In the genomic region with DNA sequence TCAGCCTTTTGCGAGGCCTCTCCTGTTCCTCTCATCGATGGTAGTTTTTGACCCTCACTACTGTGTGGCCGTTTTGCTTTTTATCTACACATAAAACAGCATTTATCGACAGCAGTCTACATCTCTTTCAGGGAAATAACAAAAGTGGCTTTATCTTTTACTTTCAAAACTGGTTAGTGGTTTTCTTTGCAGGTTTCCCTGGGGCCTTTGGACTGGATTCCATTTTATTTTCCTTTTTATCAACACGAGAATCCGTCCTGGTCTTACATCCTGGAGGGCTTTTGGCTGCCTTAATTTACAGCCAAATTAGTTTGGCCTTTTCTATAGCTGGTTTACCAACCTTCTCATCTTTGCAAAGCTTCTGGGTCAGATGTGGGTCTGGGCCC, we compare ENCODE assay signal across 9 cellular contexts. TPM values are rescaled to one million over a fixed set of nuclear protein-coding genes. Genes with fewer than 3 reads are reported as not detected.
DNase-seq lines count a peak whose midpoint lies in the region; ATAC-seq and TF ChIP-seq lines count a peak whose summit lies in the region.
"Had no signal": no experiment of that assay in that cellular context is flagged by ENCODE, and none has a peak within 500 bp of the region (broad histone marks: within the 10 kb centered on the region; RNA-seq: fewer than 3 reads in every experiment).

No MANE protein-coding gene starts in this region.

- ATAC-seq in natural killer cell = no peak
- ATAC-seq in HG03432 (IDR thresholded peaks at IDR 0.05; ENCODE audit: unreplicated experiment) = no peak
- no peak for ATAC-seq in GM21576 (IDR thresholded peaks at IDR 0.05; ENCODE audit: unreplicated experiment)

- peak overlapping the region; percentile 81 for H3K4me3 Mint-ChIP-seq in dendritic cell treated with granulocyte-macrophage colony-stimulating factor and Interleukin-4, amounts not matched to agents 40 ng/mL and 50 ng/mL, for 4 days
- H3K4me3 Mint-ChIP-seq in natural killer cell = peak overlapping the region; percentile 91

- peak overlapping the region; percentile 84; the same call in 1 of the 2 replicates for H2AFZ ChIP-seq in Karpas-422 (ENCODE audit: low read length)

- H3K27me3 ChIP-seq in Karpas-422 (ENCODE audit: low read length) = no peaks in the 10 kb centered on the region

- H3K4me1 ChIP-seq in Karpas-422 (ENCODE audit: low read length) = peaks cover 22% of the 10 kb centered on the region
- H3K4me1 ChIP-seq: SJSA1 had no signal

- H3K27ac Mint-ChIP-seq in dendritic cell treated with granulocyte-macrophage colony-stimulating factor and Interleukin-4, amounts not matched to agents 40 ng/mL and 50 ng/mL, for 4 days = peak overlapping the region; percentile 88
- H3K27ac Mint-ChIP-seq in natural killer cell = peak overlapping the region; percentile 90 to 92

- H3K9me3 ChIP-seq in Karpas-422 (ENCODE audit: low read length) = no peaks in the 10 kb centered on the region
- H3K9me3 ChIP-seq: SJSA1 had no signal

- H3K79me2 ChIP-seq in Karpas-422 (ENCODE audit: low read length) = no peaks in the 10 kb centered on the region

- no peaks in the 10 kb centered on the region for H4K20me1 ChIP-seq in Karpas-422 (ENCODE audit: insufficient read depth, low read depth, low read length)

- intact Hi-C loops in dendritic cell treated with granulocyte-macrophage colony-stimulating factor and Interleukin-4, amounts not matched to agents 40 ng/mL and 50 ng/mL, for 4 days (cut with micrococcal nuclease) = no loop called here
- intact Hi-C loops in natural killer cell (cut with micrococcal nuclease) = loop anchor here (10.0 kb wide), 1 partner anchor 114 kb away; no protein-coding TSS in a partner anchor

- H3K4me3 ChIP-seq in Karpas-422 (ENCODE audit: low read length) = peak overlapping the region; percentile 76
- H3K4me3 ChIP-seq: SJSA1 had no signal

- H3K9ac ChIP-seq in Karpas-422 (ENCODE audit: low read length) = peak overlapping the region; percentile 79

- no peaks in the 10 kb centered on the region for H3K9me3 Mint-ChIP-seq in dendritic cell treated with granulocyte-macrophage colony-stimulating factor and Interleukin-4, amounts not matched to agents 40 ng/mL and 50 ng/mL, for 4 days
- H3K9me3 Mint-ChIP-seq in natural killer cell = no peaks in the 10 kb centered on the region

- H3K27ac ChIP-seq in C4-2B = peak overlapping the region; percentile 72; the same call in 1 of the 2 replicates
- no peak overlapping the region for H3K27ac ChIP-seq in Karpas-422 (ENCODE audit: low read length)
- H3K27ac ChIP-seq: SJSA1 had no signal

- DNase-seq in Karpas-422 (no peak), natural killer cell (no peak), NCI-H748 (lab: John Stamatoyannopoulos, UW; ENCODE audit: unreplicated experiment) (no peak)
- no peak for DNase-seq in NK-92 treated with Interleukin-12 subunit alpha and Interleukin-12 subunit beta, amount 100 ng/mL, for 24 hours (lab: John Stamatoyannopoulos, UW)

- H3K4me2 ChIP-seq in Karpas-422 (ENCODE audit: low read depth, low read length, poor library complexity, severe bottlenecking) = peak overlapping the region; percentile 92

- TF ChIP-seq CTCF in C4-2B (conservative IDR thresholded peaks at IDR 0.05) (no peak), natural killer cell (IDR thresholded peaks at IDR 0.05) (no peak)

- no peaks in the 10 kb centered on the region for H3K27me3 Mint-ChIP-seq in dendritic cell treated with granulocyte-macrophage colony-stimulating factor and Interleukin-4, amounts not matched to agents 40 ng/mL and 50 ng/mL, for 4 days
- peaks cover 0 to 3% of the 10 kb centered on the region in 2 donors for H3K27me3 Mint-ChIP-seq in natural killer cell (ENCODE audit: low read depth in 2 of 2)

- no peaks in the 10 kb centered on the region for H3K36me3 ChIP-seq in Karpas-422 (ENCODE audit: insufficient read depth, low read length)
- H3K36me3 ChIP-seq: SJSA1 had no signal

- H3K36me3 Mint-ChIP-seq in dendritic cell treated with granulocyte-macrophage colony-stimulating factor and Interleukin-4, amounts not matched to agents 40 ng/mL and 50 ng/mL, for 4 days (ENCODE audit: low read depth) = no peaks in the 10 kb centered on the region
- H3K36me3 Mint-ChIP-seq in natural killer cell = no peaks in the 10 kb centered on the region

- H3K4me1 Mint-ChIP-seq in dendritic cell treated with granulocyte-macrophage colony-stimulating factor and Interleukin-4, amounts not matched to agents 40 ng/mL and 50 ng/mL, for 4 days (ENCODE audit: low read depth) = peaks cover 20% of the 10 kb centered on the region
- H3K4me1 Mint-ChIP-seq in natural killer cell = peaks cover 12 to 14% of the 10 kb centered on the region in 2 donors

- no peaks in the 10 kb centered on the region for H3K9me2 ChIP-seq in Karpas-422 (replicated peaks; ENCODE audit: insufficient read depth, low read length)

RNA-seq across cellular contexts. Expression of a gene that starts 0.8 kb away (rescaled TPM):
- total RNA-seq in Karpas-422 (2014; rRNA removed; shearing (Covaris generic); ENCODE audit: low replicate concordance) = not detected in 2 replicates
- under 1 TPM in 1 of 3 donors, not detected in 2; 0.78 TPM for total RNA-seq in natural killer cell
- total RNA-seq: SJSA1 had no signal

RNA-seq across cellular contexts. Expression of a gene that starts 20.8 kb away (rescaled TPM):
- total RNA-seq in Karpas-422 (2014; rRNA removed; shearing (Covaris generic); ENCODE audit: low replicate concordance) = not detected in 2 replicates
- total RNA-seq in natural killer cell = not detected
- total RNA-seq: SJSA1 had no signal
